In the genomic region with DNA sequence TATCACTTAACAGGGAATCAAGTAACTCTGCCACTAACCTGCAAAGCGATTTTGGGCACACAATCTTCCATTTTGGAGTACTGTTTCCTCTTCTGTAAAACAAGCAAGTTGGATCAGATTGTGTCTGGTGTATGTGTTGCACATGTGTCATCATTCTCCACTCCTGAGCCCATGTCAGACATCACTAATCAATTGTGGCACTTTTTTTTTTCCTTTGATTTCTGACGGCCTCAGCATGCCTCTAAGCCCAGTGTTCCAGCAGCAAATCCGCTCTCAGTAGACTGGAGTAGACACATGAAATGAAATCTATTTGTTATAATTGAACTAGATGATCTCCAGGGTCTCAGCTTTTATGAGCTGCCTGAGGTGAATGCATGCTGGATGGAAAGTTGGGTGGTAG, we compare ENCODE assay signal across 34 cellular contexts.
"Had no signal": no experiment of that assay in that cellular context is flagged by ENCODE, and none has a peak within 500 bp of the region (broad histone marks: within the 10 kb centered on the region; RNA-seq: fewer than 3 reads in every experiment).

No MANE protein-coding gene starts in this region.

- H3K27ac Mint-ChIP-seq: activated B cell treated with CpG ODN at 0.5 μM for 24 hours; activated CD4-positive, alpha-beta memory T cell treated with anti-CD3 and anti-CD28 coated beads for 36 hours; activated CD4-positive, alpha-beta T cell treated with anti-CD3 and anti-CD28 coated beads, Interleukin-2, amount 10 ng/mL, durations not matched to agents 24 days and 14 days; activated CD8-positive, alpha-beta T cell treated with anti-CD3 and anti-CD28 coated beads for 36 hours; activated naive CD4-positive, alpha-beta T cell treated with anti-CD3 and anti-CD28 coated beads for 36 hours; activated naive CD4-positive, alpha-beta T cell treated with anti-CD3 and anti-CD28 coated beads, Interleukin-2, amount 50 U/mL, for 72 hours; activated naive CD8-positive, alpha-beta T cell treated with anti-CD3 and anti-CD28 coated beads for 36 hours; activated T-cell treated with anti-CD3 and anti-CD28 coated beads, Interleukin-2, amount 50 U/mL, for 72 hours; activated T-helper 1 cell treated with anti-CD3 and anti-CD28 coated beads, Interleukin-12 subunit alpha, Interleukin-12 subunit beta, Interleukin-2, Interleukin-4 antibody, amounts not matched to agents 30 ng/mL and 10 ng/mL and 1 ng/mL, durations not matched to agents 14 hours and 24 hours and 36 hours; activated T-helper 17 cell treated with anti-CD3 and anti-CD28 coated beads, Interleukin-2, amount 50 U/mL, for 72 hours; T-helper 2 cell treated with Interferon-gamma antibody and Interleukin-4, amounts not matched to agents 5 μg/mL and 100 μg/mL, for 36 hours had no signal

- H3K27me3 ChIP-seq: adrenal gland, body of pancreas, brain microvascular endothelial cell, breast epithelium had no signal

- H3K27ac ChIP-seq: adrenal gland, body of pancreas, brain microvascular endothelial cell, breast epithelium had no signal

- ATAC-seq: activated CD8-positive, alpha-beta T cell treated with anti-CD3 and anti-CD28 coated beads for 36 hours; activated naive CD4-positive, alpha-beta T cell treated with anti-CD3 and anti-CD28 coated beads, Interleukin-2, amount 50 U/mL, for 72 hours; activated T-cell treated with anti-CD3 and anti-CD28 coated beads, Interleukin-2, amount 50 U/mL, for 4 hours; activated T-cell treated with anti-CD3 and anti-CD28 coated beads, Interleukin-2, amount 50 U/mL, for 72 hours; activated T-helper 17 cell treated with anti-CD3 and anti-CD28 coated beads, Interleukin-2, amount 50 U/mL, for 72 hours; body of pancreas had no signal

- H3K4me3 Mint-ChIP-seq: activated B cell treated with CpG ODN at 0.5 μM for 24 hours; activated CD4-positive, alpha-beta memory T cell treated with anti-CD3 and anti-CD28 coated beads for 36 hours; activated CD4-positive, alpha-beta T cell treated with anti-CD3 and anti-CD28 coated beads, Interleukin-2, amount 10 ng/mL, durations not matched to agents 24 days and 14 days; activated CD8-positive, alpha-beta T cell treated with anti-CD3 and anti-CD28 coated beads for 36 hours; activated naive CD4-positive, alpha-beta T cell treated with anti-CD3 and anti-CD28 coated beads for 36 hours; activated naive CD8-positive, alpha-beta T cell treated with anti-CD3 and anti-CD28 coated beads for 36 hours; activated T-cell treated with anti-CD3 and anti-CD28 coated beads, Interleukin-2, amount 50 U/mL, for 4 hours; activated T-cell treated with anti-CD3 and anti-CD28 coated beads, Interleukin-2, amount 50 U/mL, for 72 hours; activated T-helper 1 cell treated with anti-CD3 and anti-CD28 coated beads, Interleukin-12 subunit alpha, Interleukin-12 subunit beta, Interleukin-2, Interleukin-4 antibody, amounts not matched to agents 30 ng/mL and 10 ng/mL and 1 ng/mL, durations not matched to agents 14 hours and 24 hours and 36 hours; activated T-helper 17 cell treated with anti-CD3 and anti-CD28 coated beads, Interleukin-2, amount 50 U/mL, for 72 hours; T-helper 2 cell treated with Interferon-gamma antibody and Interleukin-4, amounts not matched to agents 5 μg/mL and 100 μg/mL, for 36 hours had no signal

- H3K27me3 Mint-ChIP-seq: activated B cell treated with CpG ODN at 0.5 μM for 24 hours; activated CD4-positive, alpha-beta memory T cell treated with anti-CD3 and anti-CD28 coated beads for 36 hours; activated CD8-positive, alpha-beta T cell treated with anti-CD3 and anti-CD28 coated beads for 36 hours; activated naive CD8-positive, alpha-beta T cell treated with anti-CD3 and anti-CD28 coated beads for 36 hours; activated T-helper 17 cell treated with anti-CD3 and anti-CD28 coated beads, Interleukin-2, amount 50 U/mL, for 72 hours had no signal

- H3K36me3 Mint-ChIP-seq: activated CD4-positive, alpha-beta memory T cell treated with anti-CD3 and anti-CD28 coated beads for 36 hours; activated naive CD4-positive, alpha-beta T cell treated with anti-CD3 and anti-CD28 coated beads, Interleukin-2, amount 50 U/mL, for 72 hours; activated naive CD8-positive, alpha-beta T cell treated with anti-CD3 and anti-CD28 coated beads for 36 hours had no signal

- FAIRE-seq: astrocyte, colon, TTC549 had no signal

- DNase-seq: activated B cell treated with CpG ODN at 0.5 μM for 24 hours; activated CD4-positive, alpha-beta memory T cell treated with anti-CD3 and anti-CD28 coated beads for 36 hours; activated CD4-positive, alpha-beta T cell treated with anti-CD3 and anti-CD28 coated beads for 4 hours; activated CD4-positive, alpha-beta T cell treated with anti-CD3 and anti-CD28 coated beads, Interleukin-2, amount 10 ng/mL, durations not matched to agents 24 days and 14 days; activated CD4-positive, alpha-beta T cell treated with anti-CD3 and anti-CD28 coated beads, Interleukin-2, amount 50 U/mL, for 1 hour; activated CD4-positive, alpha-beta T cell treated with anti-CD3 and anti-CD28 coated beads, Interleukin-2, amount 50 U/mL, for 4 hours; activated CD4-positive, CD25-positive, alpha-beta regulatory T cell treated with anti-CD3 and anti-CD28 coated beads, Interleukin-2, amount 50 U/mL, for 72 hours; activated CD8-positive, alpha-beta memory T cell treated with anti-CD3 and anti-CD28 coated beads, Interleukin-2, amount 50 U/mL, for 4 hours; activated CD8-positive, alpha-beta T cell treated with anti-CD3 and anti-CD28 coated beads for 36 hours; activated effector memory CD4-positive, alpha-beta T cell treated with anti-CD3 and anti-CD28 coated beads, Interleukin-2, amount 50 U/mL, for 16 hours; activated gamma-delta T cell treated with Interleukin-2 at 50 U/mL for 16 hours; activated naive CD4-positive, alpha-beta T cell; activated naive CD4-positive, alpha-beta T cell treated with anti-CD3 and anti-CD28 coated beads for 36 hours; activated naive CD4-positive, alpha-beta T cell treated with anti-CD3 and anti-CD28 coated beads, Interleukin-2, amount 50 U/mL, for 16 hours; activated naive CD8-positive, alpha-beta T cell treated with anti-CD3 and anti-CD28 coated beads for 36 hours; activated T-cell treated with anti-CD3 and anti-CD28 coated beads for 4 hours; activated T-cell treated with anti-CD3 and anti-CD28 coated beads, Interleukin-2, amount 50 U/mL, for 1 hour; activated T-cell treated with anti-CD3 and anti-CD28 coated beads, Interleukin-2, amount 50 U/mL, for 4 hours; activated T-cell treated with anti-CD3 and anti-CD28 coated beads, Interleukin-2, amount 50 U/mL, for 72 hours; adrenal gland; amniotic stem cell; aorta; body of pancreas; brain microvascular endothelial cell; central memory CD4-positive, alpha-beta T cell; T-helper 9 cell had no signal

- H3K36me3 ChIP-seq: adrenal gland, brain microvascular endothelial cell, breast epithelium had no signal

- H3K4me1 Mint-ChIP-seq: activated CD4-positive, alpha-beta T cell treated with anti-CD3 and anti-CD28 coated beads, Interleukin-2, amount 10 ng/mL, durations not matched to agents 24 days and 14 days; activated T-helper 17 cell treated with anti-CD3 and anti-CD28 coated beads, Interleukin-2, amount 50 U/mL, for 72 hours had no signal

- H3K4me3 ChIP-seq: adrenal gland, body of pancreas, breast epithelium had no signal

- H3K9me3 ChIP-seq: adrenal gland, body of pancreas, breast epithelium had no signal

- H3K4me1 ChIP-seq: adrenal gland, breast epithelium had no signal
